Comparison of ENCODE assay signal across 19 cellular contexts in the genomic region with DNA sequence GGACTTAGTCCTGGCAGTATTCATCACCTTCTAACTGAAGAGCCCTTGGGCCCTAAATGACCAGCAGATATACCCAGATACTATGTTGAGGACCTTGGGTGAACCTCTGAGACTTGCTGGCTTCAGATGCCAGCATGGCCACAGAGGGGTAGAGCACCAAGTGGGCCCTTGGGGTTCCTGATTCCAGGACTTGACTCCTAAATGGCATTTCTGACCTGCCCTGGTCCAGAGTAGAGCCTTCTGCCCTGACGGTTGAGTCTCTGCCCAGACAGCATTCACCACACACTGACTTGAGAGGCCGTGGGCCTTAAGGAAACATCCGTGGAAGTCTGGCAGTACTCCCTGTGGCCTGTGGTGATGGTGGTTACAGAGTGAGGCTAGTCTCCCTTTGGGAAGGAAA. TPM values are rescaled to one million over a fixed set of nuclear protein-coding genes. Genes with fewer than 3 reads are reported as not detected.
DNase-seq lines count a peak whose midpoint lies in the region; TF ChIP-seq lines count a peak whose summit lies in the region.
"Had no signal": no experiment of that assay in that cellular context is flagged by ENCODE, and none has a peak within 500 bp of the region (broad histone marks: within the 10 kb centered on the region; RNA-seq: fewer than 3 reads in every experiment).

No MANE protein-coding gene starts in this region.

- H3K4me3 Mint-ChIP-seq in endodermal cell: no peak overlapping the region
- H3K4me3 Mint-ChIP-seq in type B pancreatic cell: peak overlapping the region; percentile 40
- H3K4me3 Mint-ChIP-seq in activated naive CD8-positive, alpha-beta T cell treated with anti-CD3 and anti-CD28 coated beads for 36 hours: no peak overlapping the region

- no peaks in the 10 kb centered on the region for H3K9me3 ChIP-seq in mammary epithelial cell (replicated peaks; ENCODE audit: insufficient read depth, low read length)
- no peaks in the 10 kb centered on the region for H3K9me3 ChIP-seq in breast epithelium
- peaks cover 8% of the 10 kb centered on the region for H3K9me3 ChIP-seq in endodermal cell (ENCODE audit: control insufficient read depth, low read length)
- 0 out of 2 replicates have a peak, but pooled peaks cover 6% of the 10 kb centered on the region for H3K9me3 ChIP-seq in OCI-LY7 (ENCODE audit: low read length)
- H3K9me3 ChIP-seq: A549, HAP-1 had no signal

- peak overlapping the region; percentile 19 for H3K27ac ChIP-seq in mammary epithelial cell (ENCODE audit: insufficient read depth, low read depth, low read length)
- H3K27ac ChIP-seq in breast epithelium: no peak overlapping the region
- no peak overlapping the region for H3K27ac ChIP-seq in endodermal cell (ENCODE audit: low read depth, low read length)
- no peak overlapping the region for H3K27ac ChIP-seq in OCI-LY7 (ENCODE audit: low read depth, low read length, poor library complexity, severe bottlenecking)
- H3K27ac ChIP-seq: 22Rv1, A549, C4-2B, GM23248, HL-60 had no signal

- no peaks in the 10 kb centered on the region for H3K36me3 ChIP-seq in mammary epithelial cell (ENCODE audit: insufficient read depth, low read length)
- no peaks in the 10 kb centered on the region for H3K36me3 ChIP-seq in breast epithelium
- peaks cover 8% of the 10 kb centered on the region for H3K36me3 ChIP-seq in endodermal cell (ENCODE audit: control insufficient read depth, insufficient read depth, low read length)
- peaks cover 12% of the 10 kb centered on the region for H3K36me3 ChIP-seq in OCI-LY7 (ENCODE audit: insufficient read depth, low read length)
- H3K36me3 ChIP-seq: HAP-1 had no signal

- no peaks in the 10 kb centered on the region for H3K9me2 ChIP-seq in OCI-LY7 (ENCODE audit: insufficient read depth, low read length)

- H3K9me3 Mint-ChIP-seq in endodermal cell: peaks cover 14% of the 10 kb centered on the region
- H3K9me3 Mint-ChIP-seq in type B pancreatic cell: peaks cover 10% of the 10 kb centered on the region
- H3K9me3 Mint-ChIP-seq in activated naive CD8-positive, alpha-beta T cell treated with anti-CD3 and anti-CD28 coated beads for 36 hours: no peaks in the 10 kb centered on the region
- H3K9me3 Mint-ChIP-seq: CD4-positive, alpha-beta memory T cell had no signal

- H3K4me1 ChIP-seq in mammary epithelial cell (ENCODE audit: insufficient read depth, low read length) (peaks cover 15% of the 10 kb centered on the region), breast epithelium (no peaks in the 10 kb centered on the region), endodermal cell (ENCODE audit: control insufficient read depth, insufficient read depth, low read length) (no peaks in the 10 kb centered on the region), OCI-LY7 (ENCODE audit: insufficient read depth, low read length, poor library complexity, severe bottlenecking) (peaks cover 13% of the 10 kb centered on the region)

- TF ChIP-seq CTCF in mammary epithelial cell (conservative IDR thresholded peaks at IDR 0.05 in 1 of 2, IDR thresholded peaks at IDR 0.05 in 1 of 2; ENCODE audit: extremely low read depth in 1 of 2, insufficient read depth in 1 of 2, low read depth in 1 of 2, low read length in 2 of 2) (no peak), breast epithelium (IDR thresholded peaks at IDR 0.05) (no peak), endodermal cell (conservative IDR thresholded peaks at IDR 0.05) (no peak), type B pancreatic cell (conservative IDR thresholded peaks at IDR 0.05) (no peak), OCI-LY7 (conservative IDR thresholded peaks at IDR 0.05; ENCODE audit: low read length) (no peak)

- no peak for DNase-seq in mammary epithelial cell
- DNase-seq in breast epithelium (ENCODE audit: low spot score in 2 of 2): no peak
- peak; percentile 20 for DNase-seq in endodermal cell
- DNase-seq in myocyte (ENCODE audit: low read depth): peak; percentile 49
- no peak for DNase-seq in type B pancreatic cell (ENCODE audit: extremely low spot score, unreplicated experiment)
- no peak for DNase-seq in activated naive CD8-positive, alpha-beta T cell treated with anti-CD3 and anti-CD28 coated beads for 36 hours
- no peak for DNase-seq in OCI-LY7 (ENCODE audit: low spot score)
- no peak for DNase-seq in NCI-H524 (lab: John Stamatoyannopoulos, UW)
- DNase-seq: AML-193; CD4-positive, alpha-beta memory T cell; DMS153; DMS79; GDM1 had no signal

- no peak overlapping the region for H3K4me3 ChIP-seq in mammary epithelial cell (replicated peaks in 1 of 3; ENCODE audit: insufficient read depth in 1 of 3, low read depth in 2 of 3, low read length in 3 of 3)
- no peak overlapping the region for H3K4me3 ChIP-seq in breast epithelium
- no peak overlapping the region for H3K4me3 ChIP-seq in endodermal cell (ENCODE audit: low read length)
- H3K4me3 ChIP-seq in OCI-LY7 (ENCODE audit: low read depth, low read length, poor library complexity, severe bottlenecking): no peak overlapping the region
- H3K4me3 ChIP-seq: A549, GM23248, HAP-1 had no signal

- H3K36me3 Mint-ChIP-seq in endodermal cell (ENCODE audit: low read depth) (peaks cover 26% of the 10 kb centered on the region), type B pancreatic cell (peaks cover 4% of the 10 kb centered on the region)
- H3K36me3 Mint-ChIP-seq in activated naive CD8-positive, alpha-beta T cell treated with anti-CD3 and anti-CD28 coated beads for 36 hours: peaks cover 2% of the 10 kb centered on the region

- H3K27ac Mint-ChIP-seq in endodermal cell (no peak overlapping the region), type B pancreatic cell (no peak overlapping the region)
- no peak overlapping the region for H3K27ac Mint-ChIP-seq in activated naive CD8-positive, alpha-beta T cell treated with anti-CD3 and anti-CD28 coated beads for 36 hours
- H3K27ac Mint-ChIP-seq: CD4-positive, alpha-beta memory T cell had no signal

- CTCF ChIA-PET in mammary epithelial cell (lab: Charles Lee; ENCODE audit: low non-redundant PET): no interaction called here
- CTCF ChIA-PET in OCI-LY7 (lab: Charles Lee; ENCODE audit: unreplicated experiment): no interaction called here

- H3K4me2 ChIP-seq in mammary epithelial cell (ENCODE audit: insufficient read depth, low read depth, low read length): no peak overlapping the region
- H3K4me2 ChIP-seq in OCI-LY7 (ENCODE audit: low read length): no peak overlapping the region
- H3K4me2 ChIP-seq: A549 had no signal

- H4K20me1 ChIP-seq in mammary epithelial cell (ENCODE audit: insufficient read depth, low read length) (no peaks in the 10 kb centered on the region), OCI-LY7 (ENCODE audit: insufficient read depth, low read length) (peaks cover 9% of the 10 kb centered on the region; the same call in 1 of the 2 replicates)

- 80% methylated on average over 3 of the region's 3 CpGs for WGBS in mammary epithelial cell (ENCODE audit: low coverage, missing lambda C conversion rate)
- WGBS in endodermal cell (ENCODE audit: insufficient coverage in 1 of 2, insufficient read length in 1 of 2), 2 experiments: 97 to 100% methylated on average over 1 to 3 of the region's 3 CpGs

- H3K27me3 Mint-ChIP-seq in endodermal cell (ENCODE audit: insufficient read depth): no peaks in the 10 kb centered on the region
- no peaks in the 10 kb centered on the region for H3K27me3 Mint-ChIP-seq in type B pancreatic cell
- H3K27me3 Mint-ChIP-seq in activated naive CD8-positive, alpha-beta T cell treated with anti-CD3 and anti-CD28 coated beads for 36 hours: no peaks in the 10 kb centered on the region

- in situ Hi-C loops in mammary epithelial cell (cut with MboI; ENCODE audit: low sequenced_read_pairs in 2 of 2): loop anchor here in 1 of 2 donors (5.0 kb wide), 1 partner anchor 43 kb away; no protein-coding TSS in a partner anchor

- H3K27me3 ChIP-seq in mammary epithelial cell (ENCODE audit: insufficient read depth, low read length): no peaks in the 10 kb centered on the region
- H3K27me3 ChIP-seq in breast epithelium: no peaks in the 10 kb centered on the region
- no peaks in the 10 kb centered on the region for H3K27me3 ChIP-seq in endodermal cell (ENCODE audit: control insufficient read depth, insufficient read depth, low read length, poor library complexity, severe bottlenecking)

- dilution Hi-C loops in mammary epithelial cell (cut with HindIII; ENCODE audit: low sequenced_read_pairs): no loop called here

- no peak for TF ChIP-seq POLR2A in breast epithelium (IDR thresholded peaks at IDR 0.05)

- H2AFZ ChIP-seq in mammary epithelial cell (ENCODE audit: low read depth, low read length): no peak overlapping the region
- H2AFZ ChIP-seq in OCI-LY7 (ENCODE audit: low read length): no peak overlapping the region
- H2AFZ ChIP-seq: GM23248 had no signal

- no TSS peak for BruUV-seq in mammary epithelial cell (replicated peaks; lab: Mats Ljungman, UMichigan)
- BruUV-seq in OCI-LY7 (replicated peaks; lab: Mats Ljungman, UMichigan): no TSS peak

- H3K9ac ChIP-seq in mammary epithelial cell (ENCODE audit: insufficient read depth, low read length): no peak overlapping the region
- no peak overlapping the region for H3K9ac ChIP-seq in endodermal cell (ENCODE audit: extremely low read depth, low read length, poor library complexity, severe bottlenecking)
- H3K9ac ChIP-seq: GM23248 had no signal

- intact Hi-C loops in mammary epithelial cell (cut with micrococcal nuclease): no loop called here
- intact Hi-C loops in breast epithelium (cut with DNase I; ENCODE audit: low total_unique reads): no loop called here
- intact Hi-C loops in OCI-LY7 (cut with micrococcal nuclease; ENCODE audit: unreplicated experiment): no loop called here

- H3K4me1 Mint-ChIP-seq in endodermal cell: peaks cover 6% of the 10 kb centered on the region
- H3K4me1 Mint-ChIP-seq in type B pancreatic cell (ENCODE audit: unreplicated experiment): peaks cover 11% of the 10 kb centered on the region
- H3K4me1 Mint-ChIP-seq in activated naive CD8-positive, alpha-beta T cell treated with anti-CD3 and anti-CD28 coated beads for 36 hours: peaks cover 12% of the 10 kb centered on the region

- H3K79me2 ChIP-seq in mammary epithelial cell (ENCODE audit: insufficient read depth, low read length) (peaks cover 33% of the 10 kb centered on the region), OCI-LY7 (ENCODE audit: insufficient read depth, low read depth, low read length) (peaks cover 32% of the 10 kb centered on the region)

- POLR2A ChIA-PET in OCI-LY7 (lab: Charles Lee): no interaction called here

RNA-seq across cellular contexts. Expression of gene APPBP2, which starts 2.8 kb away (rescaled TPM):
- total RNA-seq in mammary epithelial cell (10 to 100 TPM; 31.2 to 38.1 TPM), breast epithelium (10 to 100 TPM; 26.6 to 41.9 (median 30.2) TPM), endodermal cell (10 to 100 TPM; 25.3 to 28.1 TPM), myocyte (41.8 and 48.7 TPM in 2 replicates), type B pancreatic cell (ENCODE audit: low replicate concordance) (44.8 and 66.4 TPM in 2 replicates), OCI-LY7 (2022) (23.2 and 28.1 TPM in 2 replicates)
- 9.4 TPM for polyA plus RNA-seq in mammary epithelial cell
- polyA minus RNA-seq in mammary epithelial cell: 25.2 TPM
- polyA plus RNA-seq in endodermal cell (2013, experiment 1 of 2): 25.0 TPM
- 28.0 TPM for polyA plus RNA-seq in endodermal cell (2013, experiment 2 of 2)
- polyA plus RNA-seq in myocyte (2012): 20.5 TPM
- 10 to 100 TPM; 21.8 to 23.5 TPM for total RNA-seq in activated naive CD8-positive, alpha-beta T cell treated with anti-CD3 and anti-CD28 coated beads for 36 hours
- 8.1 and 11.8 TPM in 2 replicates for total RNA-seq in OCI-LY7 (2014; rRNA removed; shearing (Covaris generic))

Comparison
In these comparisons a context has a peak if more than half of its experiments do, and no peak if none do; other contexts are left out.
1. DNase-seq: peak in endodermal cell (single experiment) and myocyte (single experiment); none in mammary epithelial cell (single experiment), breast epithelium (0 of 2), type B pancreatic cell (single experiment), activated naive CD8-positive, alpha-beta T cell treated with anti-CD3 and anti-CD28 coated beads for 36 hours (single experiment), OCI-LY7 (single experiment) and NCI-H524 (0 of 2).